Comparison of ENCODE assay signal across 1 cellular context in genomic region chr11:46413755-46414465, GRCh38.
TF ChIP-seq lines count a peak whose summit lies in the region.

No MANE protein-coding gene starts in this region.

TF ChIP-seq in SK-N-SH, 30 proteins besides CTCF, POLR2A, EP300 and RAD21 (continued from another document):
- no peak for TF ChIP-seq USF2 (IDR thresholded peaks at IDR 0.05; ENCODE audit: borderline replicate concordance, low read depth, low read length)
- no peak for TF ChIP-seq ELF1 (IDR thresholded peaks at IDR 0.05)
- no peak for TF ChIP-seq CHD2 (IDR thresholded peaks at IDR 0.05; ENCODE audit: low read length, partially characterized antibody)
- TF ChIP-seq GATA2 (CRISPR knock-in tag; IDR thresholded peaks at IDR 0.05) = no peak
- TF ChIP-seq TAF1 (IDR thresholded peaks at IDR 0.05; ENCODE audit: borderline replicate concordance, low read depth, low read length) = no peak
- no peak for TF ChIP-seq EZH2phosphoT487 (IDR thresholded peaks at IDR 0.05; ENCODE audit: borderline replicate concordance, low read depth)
- no peak for TF ChIP-seq NFIC (IDR thresholded peaks at IDR 0.05; ENCODE audit: borderline replicate concordance)
- TF ChIP-seq RFX5 (IDR thresholded peaks at IDR 0.05; ENCODE audit: low read length) = no peak
- TF ChIP-seq, protein P1, sequence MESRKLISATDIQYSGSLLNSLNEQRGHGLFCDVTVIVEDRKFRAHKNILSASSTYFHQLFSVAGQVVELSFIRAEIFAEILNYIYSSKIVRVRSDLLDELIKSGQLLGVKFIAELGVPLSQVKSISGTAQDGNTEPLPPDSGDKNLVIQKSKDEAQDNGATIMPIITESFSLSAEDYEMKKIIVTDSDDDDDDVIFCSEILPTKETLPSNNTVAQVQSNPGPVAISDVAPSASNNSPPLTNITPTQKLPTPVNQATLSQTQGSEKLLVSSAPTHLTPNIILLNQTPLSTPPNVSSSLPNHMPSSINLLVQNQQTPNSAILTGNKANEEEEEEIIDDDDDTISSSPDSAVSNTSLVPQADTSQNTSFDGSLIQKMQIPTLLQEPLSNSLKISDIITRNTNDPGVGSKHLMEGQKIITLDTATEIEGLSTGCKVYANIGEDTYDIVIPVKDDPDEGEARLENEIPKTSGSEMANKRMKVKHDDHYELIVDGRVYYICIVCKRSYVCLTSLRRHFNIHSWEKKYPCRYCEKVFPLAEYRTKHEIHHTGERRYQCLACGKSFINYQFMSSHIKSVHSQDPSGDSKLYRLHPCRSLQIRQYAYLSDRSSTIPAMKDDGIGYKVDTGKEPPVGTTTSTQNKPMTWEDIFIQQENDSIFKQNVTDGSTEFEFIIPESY (IDR thresholded peaks at IDR 0.05; ENCODE audit: borderline replicate concordance, low read depth) = no peak
- TF ChIP-seq TEAD4 (IDR thresholded peaks at IDR 0.05; ENCODE audit: borderline replicate concordance, insufficient read depth) = no peak
- TF ChIP-seq, protein P2, sequence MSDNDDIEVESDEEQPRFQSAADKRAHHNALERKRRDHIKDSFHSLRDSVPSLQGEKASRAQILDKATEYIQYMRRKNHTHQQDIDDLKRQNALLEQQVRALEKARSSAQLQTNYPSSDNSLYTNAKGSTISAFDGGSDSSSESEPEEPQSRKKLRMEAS (IDR thresholded peaks at IDR 0.05; ENCODE audit: low read depth) = no peak
- no peak for TF ChIP-seq TCF12 (IDR thresholded peaks at IDR 0.05)
- TF ChIP-seq JUND (IDR thresholded peaks at IDR 0.05) = no peak
- TF ChIP-seq FOSL2 (IDR thresholded peaks at IDR 0.05; ENCODE audit: borderline replicate concordance, low read depth) = no peak
- TF ChIP-seq, protein P3, sequence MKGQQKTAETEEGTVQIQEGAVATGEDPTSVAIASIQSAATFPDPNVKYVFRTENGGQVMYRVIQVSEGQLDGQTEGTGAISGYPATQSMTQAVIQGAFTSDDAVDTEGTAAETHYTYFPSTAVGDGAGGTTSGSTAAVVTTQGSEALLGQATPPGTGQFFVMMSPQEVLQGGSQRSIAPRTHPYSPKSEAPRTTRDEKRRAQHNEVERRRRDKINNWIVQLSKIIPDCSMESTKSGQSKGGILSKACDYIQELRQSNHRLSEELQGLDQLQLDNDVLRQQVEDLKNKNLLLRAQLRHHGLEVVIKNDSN (IDR thresholded peaks at IDR 0.05; ENCODE audit: borderline replicate concordance, low read depth) = no peak
- TF ChIP-seq NRF1 (IDR thresholded peaks at IDR 0.05; ENCODE audit: low read depth, low read length) = no peak
